Comparison of ENCODE assay signal across 3 cellular contexts in the genomic region with DNA sequence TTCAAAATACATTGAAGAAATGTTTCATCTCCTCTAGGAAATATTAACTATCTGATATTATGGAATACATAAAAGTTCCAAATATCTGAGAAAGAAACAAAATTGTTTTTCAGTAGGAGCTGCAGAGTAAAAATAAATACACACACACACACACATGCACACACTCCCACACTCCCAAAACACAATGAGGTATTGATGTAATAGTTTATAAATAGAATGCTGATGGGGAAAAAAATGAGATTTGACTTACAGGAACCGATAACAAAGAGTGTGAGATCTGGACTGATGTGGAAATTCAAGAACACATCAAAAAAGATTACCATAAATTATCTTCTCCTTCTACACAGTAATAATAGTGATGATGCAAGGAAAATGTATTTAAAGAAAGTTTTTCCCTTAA.
"Had no signal": no experiment of that assay in that cellular context is flagged by ENCODE, and none has a peak within 500 bp of the region (broad histone marks: within the 10 kb centered on the region; RNA-seq: fewer than 3 reads in every experiment).

No MANE protein-coding gene starts in this region.

- H3K4me3 ChIP-seq: GM12878 had no signal

- DNase-seq: GDM1, GF-D8 had no signal

- ATAC-seq: GM12878 had no signal
